ENCODE assay signal across 7 cellular contexts in genomic region chr9:35253075-35253474, GRCh38.
"Had no signal": no experiment of that assay in that cellular context is flagged by ENCODE, and none has a peak within 500 bp of the region (broad histone marks: within the 10 kb centered on the region; RNA-seq: fewer than 3 reads in every experiment).

No MANE protein-coding gene starts in this region.

- H3K4me2 ChIP-seq: GM23338 had no signal

- H3K4me3 Mint-ChIP-seq: GM23338, IgD-negative memory B cell had no signal

- H3K27ac Mint-ChIP-seq: GM23338, IgD-negative memory B cell had no signal

- H3K9me3 ChIP-seq: HAP-1 had no signal

- H3K36me3 Mint-ChIP-seq: IgD-negative memory B cell had no signal

- ATAC-seq: GM23338, HCT116 had no signal

- H2AFZ ChIP-seq: GM23338 had no signal

- H3K4me1 Mint-ChIP-seq: IgD-negative memory B cell had no signal

- FAIRE-seq: HTR-8/SVneo had no signal

- H3K9me3 Mint-ChIP-seq: GM23338 had no signal

- H3K36me3 ChIP-seq: HAP-1 had no signal

- DNase-seq: H7, KG1 had no signal

- H3K4me3 ChIP-seq: GM23338, HAP-1 had no signal
